12 cellular contexts compared by ENCODE assay signal in genomic region chr5:173352366-173353069, GRCh38. TPM values are rescaled to one million over a fixed set of nuclear protein-coding genes. Genes with fewer than 3 reads are reported as not detected.
DNase-seq lines count a peak whose midpoint lies in the region; TF ChIP-seq lines count a peak whose summit lies in the region.
"Had no signal": no experiment of that assay in that cellular context is flagged by ENCODE, and none has a peak within 500 bp of the region (broad histone marks: within the 10 kb centered on the region; RNA-seq: fewer than 3 reads in every experiment).

No MANE protein-coding gene starts in this region.

- no peaks in the 10 kb centered on the region for H3K36me3 ChIP-seq in BLaER1

- H3K4me3 ChIP-seq in AG10803 (ENCODE audit: low read length), result no peak overlapping the region
- H3K4me3 ChIP-seq in BLaER1, result no peak overlapping the region
- H3K4me3 ChIP-seq: A549, GM12878 had no signal

- no peak overlapping the region for H3K27ac ChIP-seq in BLaER1
- H3K27ac ChIP-seq: A549 had no signal

- H3K9ac ChIP-seq in BLaER1, result no peak overlapping the region

- 0 out of 2 replicates have a peak, but pooled peaks cover 3% of the 10 kb centered on the region for H3K27me3 ChIP-seq in BLaER1

- H3K4me1 Mint-ChIP-seq in osteocyte (ENCODE audit: unreplicated experiment), result peaks cover 16% of the 10 kb centered on the region
- H3K4me1 Mint-ChIP-seq: CD4-positive, CD25-positive, alpha-beta regulatory T cell had no signal

- no peaks in the 10 kb centered on the region for H3K9me3 Mint-ChIP-seq in osteocyte (ENCODE audit: unreplicated experiment)
- H3K9me3 Mint-ChIP-seq: CD4-positive, CD25-positive, alpha-beta regulatory T cell had no signal

- H3K27ac Mint-ChIP-seq in osteocyte (ENCODE audit: unreplicated experiment), result no peak overlapping the region
- H3K27ac Mint-ChIP-seq: CD4-positive, CD25-positive, alpha-beta regulatory T cell had no signal

- no peak overlapping the region for H3K4me3 Mint-ChIP-seq in osteocyte (ENCODE audit: unreplicated experiment)
- H3K4me3 Mint-ChIP-seq: CD4-positive, CD25-positive, alpha-beta regulatory T cell had no signal

- TF ChIP-seq CTCF in AG10803 (conservative IDR thresholded peaks at IDR 0.05; ENCODE audit: low read length) (no peak), osteocyte (IDR thresholded peaks at IDR 0.05) (no peak)

- no peaks in the 10 kb centered on the region for H3K36me3 Mint-ChIP-seq in osteocyte (ENCODE audit: unreplicated experiment)
- H3K36me3 Mint-ChIP-seq: CD4-positive, CD25-positive, alpha-beta regulatory T cell had no signal

- H3K27me3 Mint-ChIP-seq in osteocyte (ENCODE audit: unreplicated experiment), result no peaks in the 10 kb centered on the region

- DNase-seq in AG10803 (ENCODE audit: low read depth), result peak; percentile 16
- DNase-seq in fibroblast of gingiva (ENCODE audit: low read depth), result peak; percentile 40
- DNase-seq in osteocyte (ENCODE audit: extremely low spot score, unreplicated experiment), result peak; percentile 21
- DNase-seq in NCI-H226, result no peak
- DNase-seq in activated T-cell treated with anti-CD3 and anti-CD28 coated beads, Interleukin-2, amount 50 U/mL, for 48 hours, result no peak
- DNase-seq: Calu3; CD4-positive, CD25-positive, alpha-beta regulatory T cell; DMS 273 treated with DMSO at 0.1 percent for 48 hours; DMS79 had no signal

- H3K4me1 ChIP-seq in BLaER1, result peaks cover 14% of the 10 kb centered on the region
- H3K4me1 ChIP-seq: A549 had no signal

- H4K20me1 ChIP-seq in BLaER1, result no peaks in the 10 kb centered on the region

- no peaks in the 10 kb centered on the region for H3K9me3 ChIP-seq in BLaER1
- H3K9me3 ChIP-seq: A549 had no signal

- peak overlapping the region; percentile 58 for H3K4me2 ChIP-seq in BLaER1
- H3K4me2 ChIP-seq: A549 had no signal

RNA-seq across cellular contexts. Expression of gene STC2, which starts 24.3 kb away (rescaled TPM):
- 334 and 341 TPM in 2 replicates for total RNA-seq in osteocyte
- total RNA-seq: CD4-positive, CD25-positive, alpha-beta regulatory T cell had no signal

Comparison
In these comparisons a context has a peak if more than half of its experiments do, and no peak if none do; other contexts are left out.
1. DNase-seq: peak in AG10803 (single experiment), fibroblast of gingiva (single experiment) and osteocyte (single experiment); none in NCI-H226 (single experiment) and activated T-cell treated with anti-CD3 and anti-CD28 coated beads, Interleukin-2, amount 50 U/mL, for 48 hours (0 of 2).